1 cellular context compared by ENCODE assay signal in genomic region chr7:70569335-70569819, GRCh38.
A peak's percentile ranks its signal among the peaks of the same experiment; 100 is the strongest.
TF ChIP-seq lines count a peak whose summit lies in the region.

No MANE protein-coding gene starts in this region.

TF ChIP-seq in K562, 482 proteins besides CTCF, POLR2A, EP300 and RAD21 (continued from another document):
- peak; percentile 51 for TF ChIP-seq E2F8 (IDR thresholded peaks at IDR 0.05; ENCODE audit: low read depth, partially characterized antibody)
- TF ChIP-seq NCOA1 (IDR thresholded peaks at IDR 0.05; ENCODE audit: low read depth), result peak; percentile 58; the same call in 1 of the 2 replicates
- no peak for TF ChIP-seq ELK3 (CRISPR knock-in tag; IDR thresholded peaks at IDR 0.05)
- TF ChIP-seq TRIM24 (IDR thresholded peaks at IDR 0.05), result peak; percentile 66 to 84
- TF ChIP-seq TBL1XR1 (IDR thresholded peaks at IDR 0.05; ENCODE audit: low read length in 2 of 2), result peak; percentile 56 to 96; a peak in 2 of 4 replicates
- no peak for TF ChIP-seq DEAF1 (CRISPR knock-in tag; IDR thresholded peaks at IDR 0.05)
- TF ChIP-seq POLR2AphosphoS5 (IDR thresholded peaks at IDR 0.05; ENCODE audit: control insufficient read depth, insufficient read depth, low read depth, low read length), result peak; percentile 92
- TF ChIP-seq CREM (IDR thresholded peaks at IDR 0.05; ENCODE audit: low read depth), result peak; percentile 47; the same call in 1 of the 2 replicates
- TF ChIP-seq CGGBP1 (CRISPR knock-in tag; IDR thresholded peaks at IDR 0.05), result no peak
- TF ChIP-seq TEAD4 (IDR thresholded peaks at IDR 0.05; ENCODE audit: low read length), result peak; percentile 96
- TF ChIP-seq TEAD4 (CRISPR knock-in tag; IDR thresholded peaks at IDR 0.05; ENCODE audit: borderline replicate concordance), result no peak
- no peak for TF ChIP-seq NCOA6 (IDR thresholded peaks at IDR 0.05)
- TF ChIP-seq ZNF239 (CRISPR knock-in tag; IDR thresholded peaks at IDR 0.05), result no peak
- TF ChIP-seq PBX2 (CRISPR knock-in tag; IDR thresholded peaks at IDR 0.05; ENCODE audit: low read depth), result no peak
- peak; percentile 89 for TF ChIP-seq PBX2 (tag; conservative IDR thresholded peaks at IDR 0.05; ENCODE audit: low read depth)
- TF ChIP-seq DMBX1 (CRISPR knock-in tag; IDR thresholded peaks at IDR 0.05; ENCODE audit: borderline replicate concordance), result peak; percentile 60; the same call in 1 of the 2 replicates
- no peak for TF ChIP-seq SRF (CRISPR knock-in tag; IDR thresholded peaks at IDR 0.05)
- TF ChIP-seq ZHX1 (conservative IDR thresholded peaks at IDR 0.05; ENCODE audit: low read length), result no peak
- TF ChIP-seq ZNF584 (CRISPR knock-in tag; IDR thresholded peaks at IDR 0.05; ENCODE audit: low read depth), result peak; percentile 75
- no peak for TF ChIP-seq GABPB2 (CRISPR knock-in tag; conservative IDR thresholded peaks at IDR 0.05)
